ENCODE assay signal across 19 cellular contexts in the genomic region with DNA sequence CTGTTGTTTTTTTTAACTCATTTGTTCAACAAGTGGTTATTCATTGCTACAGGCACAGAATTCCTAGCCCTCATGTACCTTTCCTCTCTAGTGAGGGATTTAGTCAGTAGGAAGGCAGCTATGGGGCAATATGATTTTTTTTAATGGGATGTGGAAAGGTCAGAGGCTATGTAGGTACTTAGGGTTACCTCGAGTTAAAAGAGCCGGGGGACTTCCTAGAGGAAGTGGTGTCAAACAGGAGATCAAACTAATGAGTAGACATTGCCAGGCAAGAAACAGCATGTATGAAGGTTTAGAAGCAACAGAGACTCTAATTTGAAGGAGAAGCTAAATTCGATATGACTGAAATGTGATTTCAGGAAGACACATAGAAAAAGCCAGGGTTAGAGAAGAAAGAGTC. TPM values are rescaled to one million over a fixed set of nuclear protein-coding genes. Genes with fewer than 3 reads are reported as not detected.
DNase-seq lines count a peak whose midpoint lies in the region; ATAC-seq, FAIRE-seq and TF ChIP-seq lines count a peak whose summit lies in the region.
"Had no signal": no experiment of that assay in that cellular context is flagged by ENCODE, and none has a peak within 500 bp of the region (broad histone marks: within the 10 kb centered on the region; RNA-seq: fewer than 3 reads in every experiment).

No MANE protein-coding gene starts in this region.

- no peak for TF ChIP-seq POLR2A in testis (IDR thresholded peaks at IDR 0.05)

- no peak overlapping the region for H3K4me3 Mint-ChIP-seq in activated CD4-positive, alpha-beta T cell treated with anti-CD3 and anti-CD28 coated beads, Interleukin-2, amount 10 ng/mL, durations not matched to agents 7 days and 5 days
- peak overlapping the region; percentile 28 for H3K4me3 Mint-ChIP-seq in T-helper 1 cell treated with Interleukin-12 subunit alpha and Interleukin-12 subunit beta and Interleukin-4 antibody, amounts not matched to agents 30 μg/mL and 1 μg/mL, for 36 hours

- peak; percentile 55 for ATAC-seq in DND-41 (ENCODE audit: insufficient read depth, low read depth)
- ATAC-seq in GM19324 (IDR thresholded peaks at IDR 0.05; ENCODE audit: low FRiP score, unreplicated experiment) = no peak
- ATAC-seq: GM12878 had no signal

- no peak for DNase-seq in activated CD4-positive, alpha-beta T cell treated with anti-CD3 and anti-CD28 coated beads, Interleukin-2, amount 10 ng/mL, durations not matched to agents 7 days and 5 days
- no peak for DNase-seq in activated CD4-positive, alpha-beta T cell treated with anti-CD3 and anti-CD28 coated beads for 1 hour
- DNase-seq in DND-41 (no peak), bronchial epithelial cell (ENCODE audit: low read depth) (peak; percentile 63), cerebellar nuclear complex (lab: John Stamatoyannopoulos, UW) (no peak), testis (no peak)
- DNase-seq: 8988T; CD8-positive, alpha-beta memory T cell; GDM1; GM23248; HCEC 1CT; KG1; NCI-H1436 treated with DMSO at 0.1 percent for 48 hours; NCI-H2081; NCI-H748 treated with DMSO at 0.1 percent for 48 hours; PC-9 had no signal

- TF ChIP-seq CTCF in DND-41 (IDR thresholded peaks at IDR 0.05; ENCODE audit: borderline replicate concordance, extremely low read depth, low read length, poor library complexity, severe bottlenecking) = no peak
- TF ChIP-seq CTCF in bronchial epithelial cell (IDR thresholded peaks at IDR 0.05; ENCODE audit: insufficient read depth, low read length, severe bottlenecking) = no peak
- no peak for TF ChIP-seq CTCF in testis (IDR thresholded peaks at IDR 0.05)

- H3K4me1 ChIP-seq in DND-41 (ENCODE audit: insufficient read depth, low read length) (peaks cover 25% of the 10 kb centered on the region), testis (no peaks in the 10 kb centered on the region)

- peaks cover 26% of the 10 kb centered on the region for H3K36me3 Mint-ChIP-seq in activated CD4-positive, alpha-beta T cell treated with anti-CD3 and anti-CD28 coated beads, Interleukin-2, amount 10 ng/mL, durations not matched to agents 7 days and 5 days (ENCODE audit: low read depth)
- H3K36me3 Mint-ChIP-seq in T-helper 1 cell treated with Interleukin-12 subunit alpha and Interleukin-12 subunit beta and Interleukin-4 antibody, amounts not matched to agents 30 μg/mL and 1 μg/mL, for 36 hours (ENCODE audit: low read depth) = peaks cover 16% of the 10 kb centered on the region

- H3K9ac ChIP-seq in DND-41 (ENCODE audit: low read depth, low read length) = no peak overlapping the region
- H3K9ac ChIP-seq: GM23248 had no signal

- H3K27ac Mint-ChIP-seq in activated CD4-positive, alpha-beta T cell treated with anti-CD3 and anti-CD28 coated beads, Interleukin-2, amount 10 ng/mL, durations not matched to agents 7 days and 5 days = peak overlapping the region; percentile 3
- peak overlapping the region; percentile 47 for H3K27ac Mint-ChIP-seq in T-helper 1 cell treated with Interleukin-12 subunit alpha and Interleukin-12 subunit beta and Interleukin-4 antibody, amounts not matched to agents 30 μg/mL and 1 μg/mL, for 36 hours

- H3K4me2 ChIP-seq in DND-41 (ENCODE audit: insufficient read depth, low read length) = no peak overlapping the region
- H3K4me2 ChIP-seq: PC-9 had no signal

- H4K20me1 ChIP-seq in DND-41 (ENCODE audit: insufficient read depth, low read length) = no peaks in the 10 kb centered on the region

- H3K79me2 ChIP-seq in DND-41 (ENCODE audit: insufficient read depth, low read length) = no peaks in the 10 kb centered on the region

- H3K27ac ChIP-seq in DND-41 (ENCODE audit: low read length) = no peak overlapping the region
- H3K27ac ChIP-seq in testis = no peak overlapping the region
- H3K27ac ChIP-seq: GM23248 had no signal

- POLR2A ChIA-PET in activated CD4-positive, alpha-beta T cell treated with anti-CD3 and anti-CD28 coated beads, Interleukin-2, amount 10 ng/mL, durations not matched to agents 7 days and 5 days (lab: Charles Lee) = no interaction called here

- no peaks in the 10 kb centered on the region for H3K9me3 ChIP-seq in DND-41 (ENCODE audit: insufficient read depth, low read length, severe bottlenecking)
- H3K9me3 ChIP-seq in testis = no peaks in the 10 kb centered on the region

- H3K27me3 ChIP-seq in DND-41 (ENCODE audit: insufficient read depth, low read length, poor library complexity) (no peaks in the 10 kb centered on the region), bronchial epithelial cell (ENCODE audit: control insufficient read depth, insufficient read depth, low read length) (no peaks in the 10 kb centered on the region), testis (no peaks in the 10 kb centered on the region)

- H3K4me1 Mint-ChIP-seq in activated CD4-positive, alpha-beta T cell treated with anti-CD3 and anti-CD28 coated beads, Interleukin-2, amount 10 ng/mL, durations not matched to agents 7 days and 5 days = peaks cover 76% of the 10 kb centered on the region
- H3K4me1 Mint-ChIP-seq in T-helper 1 cell treated with Interleukin-12 subunit alpha and Interleukin-12 subunit beta and Interleukin-4 antibody, amounts not matched to agents 30 μg/mL and 1 μg/mL, for 36 hours (ENCODE audit: low read depth) = peaks cover 65% of the 10 kb centered on the region

- intact Hi-C loops in testis (cut with DNase I; ENCODE audit: low total_unique reads) = no loop called here

- no peak overlapping the region for H2AFZ ChIP-seq in DND-41 (ENCODE audit: low read depth, low read length)
- H2AFZ ChIP-seq: GM23248, PC-9 had no signal

- peaks cover 7% of the 10 kb centered on the region for H3K27me3 Mint-ChIP-seq in activated CD4-positive, alpha-beta T cell treated with anti-CD3 and anti-CD28 coated beads, Interleukin-2, amount 10 ng/mL, durations not matched to agents 7 days and 5 days
- H3K27me3 Mint-ChIP-seq in T-helper 1 cell treated with Interleukin-12 subunit alpha and Interleukin-12 subunit beta and Interleukin-4 antibody, amounts not matched to agents 30 μg/mL and 1 μg/mL, for 36 hours (ENCODE audit: low read depth) = no peaks in the 10 kb centered on the region

- H3K36me3 ChIP-seq in DND-41 (ENCODE audit: insufficient read depth, low read length) (no peaks in the 10 kb centered on the region), bronchial epithelial cell (ENCODE audit: control insufficient read depth, insufficient read depth, low read length) (peaks cover 1% of the 10 kb centered on the region), testis (ENCODE audit: low read depth, missing control alignments) (no peaks in the 10 kb centered on the region)

- no peak for FAIRE-seq in bronchial epithelial cell (lab: Jason Lieb, UNC)
- FAIRE-seq: GM12878 had no signal

- peaks cover 5% of the 10 kb centered on the region for H3K9me3 Mint-ChIP-seq in activated CD4-positive, alpha-beta T cell treated with anti-CD3 and anti-CD28 coated beads, Interleukin-2, amount 10 ng/mL, durations not matched to agents 7 days and 5 days
- no peaks in the 10 kb centered on the region for H3K9me3 Mint-ChIP-seq in T-helper 1 cell treated with Interleukin-12 subunit alpha and Interleukin-12 subunit beta and Interleukin-4 antibody, amounts not matched to agents 30 μg/mL and 1 μg/mL, for 36 hours
- H3K9me3 Mint-ChIP-seq: CD8-positive, alpha-beta memory T cell had no signal

- CTCF ChIA-PET in activated CD4-positive, alpha-beta T cell treated with anti-CD3 and anti-CD28 coated beads, Interleukin-2, amount 10 ng/mL, durations not matched to agents 7 days and 5 days (lab: Charles Lee) = interaction anchor here (1.0 to 2.9 kb wide), 3 partner anchors 11 to 18 kb away, joined by 4 to 19 read pairs (median 8); no protein-coding TSS in a partner anchor

- 91 to 93% methylated on average over 3 of the region's 3 CpGs for WGBS in testis, 2 donors

- H3K4me3 ChIP-seq in DND-41 (ENCODE audit: low read depth in 1 of 2, low read length in 2 of 2) = no peak overlapping the region
- H3K4me3 ChIP-seq in bronchial epithelial cell (ENCODE audit: low read depth, low read length) = no peak overlapping the region
- no peak overlapping the region for H3K4me3 ChIP-seq in testis
- H3K4me3 ChIP-seq: GM12878, GM23248, PC-9 had no signal

RNA-seq across cellular contexts. Expression of gene ITGA2, which starts 50.7 kb away (rescaled TPM):
- total RNA-seq in activated CD4-positive, alpha-beta T cell treated with anti-CD3 and anti-CD28 coated beads, Interleukin-2, amount 10 ng/mL, durations not matched to agents 7 days and 5 days = 1 to 10 TPM; 3.9 to 4.0 TPM
- total RNA-seq in bronchial epithelial cell (16.1 and 35.0 TPM in 2 replicates), testis (1 to 10 TPM; 1.0 to 1.7 TPM)
- polyA plus RNA-seq in testis (ENCODE audit: insufficient read depth, low read depth, low replicate concordance) = 0.90 TPM
